Comparison of ENCODE assay signal across 22 cellular contexts in genomic region chr2:99948010-99948409, GRCh38.
"Had no signal": no experiment of that assay in that cellular context is flagged by ENCODE, and none has a peak within 500 bp of the region (broad histone marks: within the 10 kb centered on the region; RNA-seq: fewer than 3 reads in every experiment).

No MANE protein-coding gene starts in this region.

- ATAC-seq: effector memory CD8-positive, alpha-beta T cell; esophagus mucosa; gastrocnemius medialis; heart right ventricle; left lung; left ventricle myocardium superior; lower lobe of right lung; mucosa of descending colon had no signal

- H3K4me1 Mint-ChIP-seq: endodermal cell, mesothelial cell of epicardium had no signal

- H3K27ac Mint-ChIP-seq: dendritic cell treated with granulocyte-macrophage colony-stimulating factor and Interleukin-4, amounts not matched to agents 40 ng/mL and 50 ng/mL, for 4 days; effector memory CD8-positive, alpha-beta T cell; endodermal cell; mesothelial cell of epicardium had no signal

- H3K36me3 Mint-ChIP-seq: mesothelial cell of epicardium had no signal

- H3K9me3 ChIP-seq: gastrocnemius medialis, heart right ventricle, left lung, lower lobe of right lung, mucosa of descending colon had no signal

- DNase-seq: effector CD8-positive, alpha-beta T cell; effector memory CD8-positive, alpha-beta T cell; endodermal cell; erythroblast; foreskin melanocyte; gastrocnemius medialis; glutamatergic neuron; head of caudate nucleus; heart right ventricle; hippocampal formation; left cardiac atrium; left lung; left ventricle myocardium superior; lower lobe of right lung; mesenchymal stem cell; mucosa of descending colon; naive B cell had no signal

- H3K27ac ChIP-seq: coronary artery, epithelial cell of prostate, gastrocnemius medialis, heart right ventricle, left lung, lower lobe of right lung had no signal

- H3K4me3 Mint-ChIP-seq: dendritic cell treated with granulocyte-macrophage colony-stimulating factor and Interleukin-4, amounts not matched to agents 40 ng/mL and 50 ng/mL, for 4 days; effector memory CD8-positive, alpha-beta T cell; endodermal cell; mesothelial cell of epicardium had no signal

- H3K4me1 ChIP-seq: gastrocnemius medialis, left lung, lower lobe of right lung had no signal

- H3K4me3 ChIP-seq: coronary artery, gastrocnemius medialis, heart right ventricle, left lung, lower lobe of right lung, mucosa of descending colon had no signal

- H3K9me3 Mint-ChIP-seq: dendritic cell treated with granulocyte-macrophage colony-stimulating factor and Interleukin-4, amounts not matched to agents 40 ng/mL and 50 ng/mL, for 4 days; endodermal cell; mesothelial cell of epicardium; naive B cell had no signal

- H3K36me3 ChIP-seq: gastrocnemius medialis, heart right ventricle, left lung, lower lobe of right lung had no signal

- H3K27me3 ChIP-seq: gastrocnemius medialis, heart right ventricle, left lung had no signal
